8 cellular contexts compared by ENCODE assay signal in genomic region chr10:104260775-104261115, GRCh38. TPM values are rescaled to one million over a fixed set of nuclear protein-coding genes. Genes with fewer than 3 reads are reported as not detected.
A peak's percentile ranks its signal among the peaks of the same experiment; 100 is the strongest.
DNase-seq lines count a peak whose midpoint lies in the region; ATAC-seq and TF ChIP-seq lines count a peak whose summit lies in the region.

No MANE protein-coding gene starts in this region.

- no peak overlapping the region for H3K4me3 ChIP-seq in cardiac fibroblast (replicated peaks in 1 of 2; ENCODE audit: low read depth in 2 of 2, low read length in 2 of 2)
- H3K4me3 ChIP-seq in naive thymus-derived CD4-positive, alpha-beta T cell (ENCODE audit: low read length): no peak overlapping the region

- H3K9me3 ChIP-seq in naive thymus-derived CD4-positive, alpha-beta T cell (ENCODE audit: control insufficient read depth in 2 of 3, low read length in 3 of 3): no peaks in the 10 kb centered on the region

- H3K4me1 ChIP-seq in naive thymus-derived CD4-positive, alpha-beta T cell (ENCODE audit: control insufficient read depth in 2 of 2, insufficient read depth in 2 of 2, low read length in 2 of 2): peaks cover 28 to 44% of the 10 kb centered on the region in 2 donors

- peaks cover 62% of the 10 kb centered on the region for H3K4me1 Mint-ChIP-seq in CD14-positive monocyte
- peaks cover 46 to 96% (median 82%) of the 10 kb centered on the region in 7 donors for H3K4me1 Mint-ChIP-seq in naive thymus-derived CD4-positive, alpha-beta T cell

- no peaks in the 10 kb centered on the region for H3K27me3 ChIP-seq in naive thymus-derived CD4-positive, alpha-beta T cell (ENCODE audit: control insufficient read depth in 2 of 2, insufficient read depth in 2 of 2, low read length in 2 of 2)

- peak; percentile 52 for ATAC-seq in naive thymus-derived CD4-positive, alpha-beta T cell
- ATAC-seq in GM21423 (IDR thresholded peaks at IDR 0.05; ENCODE audit: unreplicated experiment) (no peak), GM18502 (IDR thresholded peaks at IDR 0.05; ENCODE audit: poor library complexity, unreplicated experiment) (no peak)

- H3K36me3 Mint-ChIP-seq in CD14-positive monocyte: peaks cover 79% of the 10 kb centered on the region in 2 donors
- peaks cover 8 to 41% (median 37%) of the 10 kb centered on the region in 5 donors for H3K36me3 Mint-ChIP-seq in naive thymus-derived CD4-positive, alpha-beta T cell

- TF ChIP-seq CTCF in CD14-positive monocyte (IDR thresholded peaks at IDR 0.05): no peak
- TF ChIP-seq CTCF in cardiac fibroblast (IDR thresholded peaks at IDR 0.05; ENCODE audit: low read depth, low read length): no peak

- DNase-seq in CD14-positive monocyte (ENCODE audit: low spot score) (no peak), NCI-H226 (peak; percentile 24), cardiac fibroblast (ENCODE audit: low read depth in 2 of 2) (peak; percentile 75 to 86), NCI-H2196 treated with DMSO at 0.1 percent for 48 hours (lab: John Stamatoyannopoulos, UW; ENCODE audit: unreplicated experiment) (no peak), HuH-7 (ENCODE audit: low spot score) (no peak)
- DNase-seq in naive thymus-derived CD4-positive, alpha-beta T cell: no peak

- CTCF ChIA-PET in naive thymus-derived CD4-positive, alpha-beta T cell (lab: Charles Lee): interaction anchor here (3.3 kb wide), 1 partner anchor 14 kb away, joined by 14 read pairs; no protein-coding TSS in a partner anchor

- H3K4me3 Mint-ChIP-seq in CD14-positive monocyte: peak overlapping the region in 1 of 2 donors; percentile 18
- peak overlapping the region in 8 of 10 donors; percentile 6 to 75 (median 50) for H3K4me3 Mint-ChIP-seq in naive thymus-derived CD4-positive, alpha-beta T cell

- no peaks in the 10 kb centered on the region for H3K9me3 Mint-ChIP-seq in CD14-positive monocyte
- H3K9me3 Mint-ChIP-seq in naive thymus-derived CD4-positive, alpha-beta T cell: no peaks in the 10 kb centered on the region

- H3K27ac ChIP-seq in naive thymus-derived CD4-positive, alpha-beta T cell (ENCODE audit: low read depth, low read length): peak overlapping the region; percentile 53

- no peaks in the 10 kb centered on the region for H3K27me3 Mint-ChIP-seq in CD14-positive monocyte (ENCODE audit: low read depth in 3 of 3)
- no peaks in the 10 kb centered on the region for H3K27me3 Mint-ChIP-seq in naive thymus-derived CD4-positive, alpha-beta T cell

- peak overlapping the region; percentile 80 to 94 (median 88) for H3K27ac Mint-ChIP-seq in CD14-positive monocyte
- H3K27ac Mint-ChIP-seq in naive thymus-derived CD4-positive, alpha-beta T cell: peak overlapping the region; percentile 2 to 94 (median 83)

- peaks cover 3 to 52% (median 23%) of the 10 kb centered on the region in 3 experiments for H3K36me3 ChIP-seq in naive thymus-derived CD4-positive, alpha-beta T cell (ENCODE audit: control insufficient read depth in 2 of 3, insufficient read depth in 3 of 3, low read length in 3 of 3)

- intact Hi-C loops in CD14-positive monocyte (cut with micrococcal nuclease): loop anchor here in 1 of 2 donors (10.0 kb wide), 1 partner anchor 346 kb away; the partner anchor contains the start of gene STN1
- intact Hi-C loops in naive thymus-derived CD4-positive, alpha-beta T cell (cut with micrococcal nuclease): loop anchor here in 1 of 2 donors (1.0 to 10.0 kb wide), 3 partner anchors 9 to 1616 kb away; partner anchors contain the start of genes ATP5MK, GSTO2, PDCD11 and TRIM8

- POLR2A ChIA-PET in naive thymus-derived CD4-positive, alpha-beta T cell (lab: Charles Lee): interaction anchor here (0.6 kb wide), 1 partner anchor 75 kb away, joined by 5 read pairs; no protein-coding TSS in a partner anchor

RNA-seq across cellular contexts. Expression of gene GSTO1, which starts 6.1 kb away (rescaled TPM):
- 100 to 1,000 TPM; 495 to 581 TPM for polyA plus RNA-seq in CD14-positive monocyte
- 100 to 1,000 TPM in 1 of 5 experiments, 10 to 100 TPM in 4; 28.1 to 129 (median 49.1) TPM for total RNA-seq in naive thymus-derived CD4-positive, alpha-beta T cell
- 100 to 1,000 TPM; 116 to 141 TPM for polyA plus RNA-seq in naive thymus-derived CD4-positive, alpha-beta T cell

RNA-seq across cellular contexts. Expression of gene GSTO2, which starts 8.2 kb away (rescaled TPM):
- under 1 TPM in 1 of 2 donors, not detected in 1; 0.26 TPM for polyA plus RNA-seq in CD14-positive monocyte
- total RNA-seq in naive thymus-derived CD4-positive, alpha-beta T cell: 1 to 10 TPM; 1.1 to 2.5 (median 1.4) TPM
- polyA plus RNA-seq in naive thymus-derived CD4-positive, alpha-beta T cell: 1 to 10 TPM; 1.0 to 1.3 TPM

RNA-seq across cellular contexts. Expression of gene CFAP43, which starts 28.6 kb away (rescaled TPM):
- under 1 TPM in 1 of 2 donors, not detected in 1; 0.06 TPM for polyA plus RNA-seq in CD14-positive monocyte
- total RNA-seq in naive thymus-derived CD4-positive, alpha-beta T cell: under 1 TPM in 1 of 5 experiments, not detected in 4; 0.17 TPM
- polyA plus RNA-seq in naive thymus-derived CD4-positive, alpha-beta T cell: under 1 TPM in 1 of 2 donors, not detected in 1; 0.14 TPM

Comparison
In these comparisons a context has a peak if more than half of its experiments do, and no peak if none do; other contexts are left out.
1. DNase-seq: peak in NCI-H226 (single experiment) and cardiac fibroblast (2 of 2); none in CD14-positive monocyte (single experiment), naive thymus-derived CD4-positive, alpha-beta T cell (0 of 9), NCI-H2196 treated with DMSO at 0.1 percent for 48 hours (single experiment) and HuH-7 (single experiment).